Comparison of ENCODE assay signal across 8 cellular contexts in the genomic region with DNA sequence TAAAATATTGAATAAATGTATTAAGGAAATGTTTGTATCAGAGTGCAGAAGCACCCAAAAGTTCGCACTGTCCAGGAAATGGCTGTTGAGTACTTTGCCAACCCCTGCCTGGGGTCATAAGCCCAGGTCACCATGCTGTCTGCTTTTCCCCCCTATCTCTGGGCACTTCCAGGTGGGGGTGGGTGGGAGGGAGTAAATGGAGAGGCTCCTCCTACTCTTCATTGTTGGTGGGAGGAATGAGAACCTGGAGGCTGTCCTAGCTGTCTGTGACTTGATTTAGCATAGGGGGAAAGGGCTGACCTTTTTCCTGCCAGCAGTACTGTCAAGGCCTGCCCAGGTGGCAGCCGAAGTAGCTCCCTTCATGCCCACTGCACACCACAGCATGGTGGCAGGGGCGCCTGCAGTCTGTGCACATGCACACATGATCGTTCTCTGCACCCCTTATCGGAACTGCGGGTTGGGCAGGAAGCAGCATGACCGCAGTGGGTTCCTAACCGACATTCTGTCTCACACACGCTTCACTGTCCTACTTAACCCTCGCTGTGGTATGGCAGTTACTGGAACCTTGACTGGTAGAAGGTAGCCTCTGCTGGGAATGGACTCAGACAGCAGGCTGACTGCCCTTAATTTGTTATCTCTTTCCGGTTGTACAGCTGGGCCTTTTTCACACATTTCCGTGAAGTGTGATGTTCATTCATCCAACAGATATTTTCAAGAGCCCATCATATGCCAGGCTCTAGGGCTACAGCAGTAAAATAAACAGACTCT. TPM values are rescaled to one million over a fixed set of nuclear protein-coding genes. Genes with fewer than 3 reads are reported as not detected.
DNase-seq lines count a peak whose midpoint lies in the region; ATAC-seq and TF ChIP-seq lines count a peak whose summit lies in the region.

No MANE protein-coding gene starts in this region.

- H3K9me3 Mint-ChIP-seq in activated naive CD4-positive, alpha-beta T cell treated with anti-CD3 and anti-CD28 coated beads, Interleukin-2, amount 10 ng/mL, durations not matched to agents 7 days and 5 days: peaks cover 8% of the 10 kb centered on the region
- H3K9me3 Mint-ChIP-seq in endodermal cell: no peaks in the 10 kb centered on the region

- no peak for TF ChIP-seq CTCF in endodermal cell (conservative IDR thresholded peaks at IDR 0.05)

- H3K36me3 ChIP-seq in rectal smooth muscle tissue (ENCODE audit: control insufficient read depth, insufficient read depth, low read length) (no peaks in the 10 kb centered on the region), endodermal cell (ENCODE audit: control insufficient read depth, insufficient read depth, low read length) (peaks cover 5% of the 10 kb centered on the region)

- no peak overlapping the region for H3K9ac ChIP-seq in rectal smooth muscle tissue (ENCODE audit: low read length)
- no peak overlapping the region for H3K9ac ChIP-seq in endodermal cell (ENCODE audit: extremely low read depth, low read length, poor library complexity, severe bottlenecking)

- H3K4me3 ChIP-seq in rectal smooth muscle tissue (ENCODE audit: low read length) (peak overlapping the region; percentile 13), endodermal cell (ENCODE audit: low read length) (no peak overlapping the region)

- H3K27me3 Mint-ChIP-seq in activated naive CD4-positive, alpha-beta T cell treated with anti-CD3 and anti-CD28 coated beads, Interleukin-2, amount 10 ng/mL, durations not matched to agents 7 days and 5 days: no peaks in the 10 kb centered on the region
- H3K27me3 Mint-ChIP-seq in endodermal cell (ENCODE audit: insufficient read depth): no peaks in the 10 kb centered on the region

- H3K27ac ChIP-seq in rectal smooth muscle tissue (ENCODE audit: low read depth, low read length): no peak overlapping the region
- H3K27ac ChIP-seq in endodermal cell (ENCODE audit: low read depth, low read length): no peak overlapping the region

- H3K27ac Mint-ChIP-seq in activated naive CD4-positive, alpha-beta T cell treated with anti-CD3 and anti-CD28 coated beads, Interleukin-2, amount 10 ng/mL, durations not matched to agents 7 days and 5 days: peak overlapping the region; percentile 89
- no peak overlapping the region for H3K27ac Mint-ChIP-seq in endodermal cell

- CTCF ChIA-PET in activated naive CD4-positive, alpha-beta T cell treated with anti-CD3 and anti-CD28 coated beads, Interleukin-2, amount 10 ng/mL, durations not matched to agents 7 days and 5 days (lab: Charles Lee): interaction anchor here (0.6 to 2.8 kb wide), 8 partner anchors 9 to 77 kb away, joined by 3 to 13 read pairs (median 6); partner anchors contain the start of gene ZNRF1

- peaks cover 7% of the 10 kb centered on the region for H3K36me3 Mint-ChIP-seq in activated naive CD4-positive, alpha-beta T cell treated with anti-CD3 and anti-CD28 coated beads, Interleukin-2, amount 10 ng/mL, durations not matched to agents 7 days and 5 days
- H3K36me3 Mint-ChIP-seq in endodermal cell (ENCODE audit: low read depth): peaks cover 12% of the 10 kb centered on the region

- H3K4me3 Mint-ChIP-seq in activated naive CD4-positive, alpha-beta T cell treated with anti-CD3 and anti-CD28 coated beads, Interleukin-2, amount 10 ng/mL, durations not matched to agents 7 days and 5 days: peak overlapping the region; percentile 39
- H3K4me3 Mint-ChIP-seq in endodermal cell: no peak overlapping the region

- H3K27me3 ChIP-seq in rectal smooth muscle tissue (ENCODE audit: control insufficient read depth, insufficient read depth, low read length): no peaks in the 10 kb centered on the region
- no peaks in the 10 kb centered on the region for H3K27me3 ChIP-seq in endodermal cell (ENCODE audit: control insufficient read depth, insufficient read depth, low read length, poor library complexity, severe bottlenecking)

- WGBS in endodermal cell (ENCODE audit: insufficient coverage in 1 of 2, insufficient read length in 1 of 2), 2 experiments: 93 to 94% methylated on average over 10 to 12 of the region's 12 CpGs

- no peaks in the 10 kb centered on the region for H3K9me3 ChIP-seq in endodermal cell (ENCODE audit: control insufficient read depth, low read length)

- ATAC-seq in GM18907 (IDR thresholded peaks at IDR 0.05; ENCODE audit: unreplicated experiment) (peak; percentile 96), HG03066 (IDR thresholded peaks at IDR 0.05; ENCODE audit: low read depth, unreplicated experiment) (peak; percentile 98)

- peaks cover under 1% of the 10 kb centered on the region for H3K4me1 ChIP-seq in rectal smooth muscle tissue (ENCODE audit: control insufficient read depth, insufficient read depth, low read length)
- peaks cover 5% of the 10 kb centered on the region for H3K4me1 ChIP-seq in endodermal cell (ENCODE audit: control insufficient read depth, insufficient read depth, low read length)

- DNase-seq in SKM-1 treated with dmso at 0.1 percent for 144 hours (lab: John Stamatoyannopoulos, UW; ENCODE audit: unreplicated experiment) (peak; percentile 93), amniotic stem cell (lab: John Stamatoyannopoulos, UW) (no peak), endodermal cell (no peak), Ammon's horn (ENCODE audit: low spot score) (no peak)
- DNase-seq in activated naive CD4-positive, alpha-beta T cell treated with anti-CD3 and anti-CD28 coated beads, Interleukin-2, amount 10 ng/mL, durations not matched to agents 7 days and 5 days: peak; percentile 88

- H3K4me1 Mint-ChIP-seq in activated naive CD4-positive, alpha-beta T cell treated with anti-CD3 and anti-CD28 coated beads, Interleukin-2, amount 10 ng/mL, durations not matched to agents 7 days and 5 days: peaks cover 63% of the 10 kb centered on the region
- H3K4me1 Mint-ChIP-seq in endodermal cell: peaks cover 18% of the 10 kb centered on the region

RNA-seq across cellular contexts. Expression of gene LDHD, which starts 41.5 kb away (rescaled TPM):
- total RNA-seq in endodermal cell: 1 to 10 TPM; 1.4 to 4.3 TPM
- 1.3 TPM for polyA plus RNA-seq in endodermal cell (2013, experiment 1 of 2)
- 0.70 TPM for polyA plus RNA-seq in endodermal cell (2013, experiment 2 of 2)

Comparison
In these comparisons a context has a peak if more than half of its experiments do, and no peak if none do; other contexts are left out.
1. DNase-seq: peak in SKM-1 treated with dmso at 0.1 percent for 144 hours (single experiment) and activated naive CD4-positive, alpha-beta T cell treated with anti-CD3 and anti-CD28 coated beads, Interleukin-2, amount 10 ng/mL, durations not matched to agents 7 days and 5 days (single experiment); none in amniotic stem cell (single experiment), endodermal cell (single experiment) and Ammon's horn (single experiment).